ENCODE assay signal across 16 cellular contexts in the genomic region with DNA sequence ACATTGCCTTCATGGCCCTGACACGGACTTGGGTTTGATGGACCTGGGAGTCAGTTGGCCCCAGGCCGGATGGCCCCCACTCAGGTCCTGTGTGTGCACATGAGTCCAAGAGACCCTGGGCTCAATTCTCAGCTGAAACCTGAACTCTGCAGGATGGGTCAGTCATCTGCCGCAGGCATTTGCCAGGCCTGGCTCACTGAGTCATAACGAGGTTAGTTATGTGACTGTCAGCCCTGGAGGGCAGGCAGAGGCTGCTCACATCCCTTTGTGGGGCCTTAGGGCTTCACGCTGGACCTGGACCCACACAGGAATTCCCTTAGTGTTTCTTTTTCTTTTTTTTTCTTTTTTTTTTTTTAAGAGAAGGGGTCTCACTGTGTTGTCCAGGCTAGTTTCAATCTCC. TPM values are rescaled to one million over a fixed set of nuclear protein-coding genes. Genes with fewer than 3 reads are reported as not detected.
DNase-seq lines count a peak whose midpoint lies in the region; ATAC-seq, FAIRE-seq and TF ChIP-seq lines count a peak whose summit lies in the region.
"Had no signal": no experiment of that assay in that cellular context is flagged by ENCODE, and none has a peak within 500 bp of the region (broad histone marks: within the 10 kb centered on the region; RNA-seq: fewer than 3 reads in every experiment).

No MANE protein-coding gene starts in this region.

- peaks cover 15% of the 10 kb centered on the region for H3K4me1 Mint-ChIP-seq in astrocyte (ENCODE audit: low read depth, unreplicated experiment)

- peak; percentile 59 for DNase-seq in AG08395 (ENCODE audit: low spot score)
- DNase-seq in HK-2 (ENCODE audit: unreplicated experiment): peak; percentile 11
- peak; percentile 42 for DNase-seq in astrocyte (ENCODE audit: low read depth)
- DNase-seq in left lobe of liver (ENCODE audit: low spot score): peak; percentile 37
- no peak for DNase-seq in NCI-H345 (lab: John Stamatoyannopoulos, UW)
- no peak for DNase-seq in DMS153 treated with DMSO at 0.1 percent for 48 hours (lab: John Stamatoyannopoulos, UW; ENCODE audit: unreplicated experiment)
- no peak for DNase-seq in dedifferentiated amniotic fluid mesenchymal stem cell (ENCODE audit: extremely low spot score)
- DNase-seq: activated CD4-positive, CD25-positive, alpha-beta regulatory T cell; activated naive CD4-positive, alpha-beta T cell treated with Interleukin-2 at 50 U/mL for 16 hours; effector memory CD4-positive, alpha-beta T cell; stimulated activated CD4-positive, alpha-beta T cell treated with anti-CD3 and anti-CD28 coated beads, Interleukin-4, amount 100 ng/mL, for 24 hours; T-helper 1 cell had no signal

- no peaks in the 10 kb centered on the region for H3K79me2 ChIP-seq in astrocyte (ENCODE audit: insufficient read depth, low read length)

- H3K27me3 ChIP-seq in astrocyte (ENCODE audit: insufficient read depth, low read length): no peaks in the 10 kb centered on the region
- H3K27me3 ChIP-seq: right atrium auricular region, upper lobe of left lung had no signal

- H3K9me3 Mint-ChIP-seq in astrocyte (ENCODE audit: unreplicated experiment): no peaks in the 10 kb centered on the region
- H3K9me3 Mint-ChIP-seq: GM23338 had no signal

- no peak overlapping the region for H3K4me3 Mint-ChIP-seq in astrocyte (ENCODE audit: unreplicated experiment)
- H3K4me3 Mint-ChIP-seq: GM23338 had no signal

- H3K4me3 ChIP-seq in astrocyte (ENCODE audit: insufficient read depth, low read depth, low read length): no peak overlapping the region
- H3K4me3 ChIP-seq: GM23338, right atrium auricular region, upper lobe of left lung had no signal

- no peak for TF ChIP-seq CTCF in astrocyte (IDR thresholded peaks at IDR 0.05; ENCODE audit: insufficient read depth, low read depth, low read length)

- H3K4me1 ChIP-seq in astrocyte (ENCODE audit: insufficient read depth, low read length): peaks cover 10% of the 10 kb centered on the region

- H3K9ac ChIP-seq in astrocyte (ENCODE audit: low read length): no peak overlapping the region

- H3K27ac Mint-ChIP-seq in astrocyte (ENCODE audit: unreplicated experiment): peak overlapping the region; percentile 88

- H3K27ac ChIP-seq in astrocyte (ENCODE audit: low read depth, low read length): no peak overlapping the region
- H3K27ac ChIP-seq: right atrium auricular region, upper lobe of left lung had no signal

- no peaks in the 10 kb centered on the region for H3K36me3 ChIP-seq in astrocyte (ENCODE audit: insufficient read depth, low read length)
- H3K36me3 ChIP-seq: right atrium auricular region, upper lobe of left lung had no signal

- H3K9me3 ChIP-seq in astrocyte (ENCODE audit: insufficient read depth, low read depth, low read length): no peaks in the 10 kb centered on the region
- H3K9me3 ChIP-seq: right atrium auricular region, upper lobe of left lung had no signal

- no peak overlapping the region for H3K4me2 ChIP-seq in astrocyte (ENCODE audit: low read length)

- FAIRE-seq in astrocyte (lab: Jason Lieb, UNC): no peak

- H3K36me3 Mint-ChIP-seq in astrocyte (ENCODE audit: low read depth, unreplicated experiment): no peaks in the 10 kb centered on the region

- H4K20me1 ChIP-seq in astrocyte (ENCODE audit: insufficient read depth, low read length): no peaks in the 10 kb centered on the region

- H3K27me3 Mint-ChIP-seq in astrocyte (ENCODE audit: low read depth, unreplicated experiment): peaks cover 4% of the 10 kb centered on the region

- H2AFZ ChIP-seq in astrocyte (ENCODE audit: low read depth, low read length): no peak overlapping the region

- ATAC-seq in left lobe of liver (no peak), GM18520 (IDR thresholded peaks at IDR 0.05; ENCODE audit: unreplicated experiment) (no peak)

RNA-seq across cellular contexts. Expression of a gene that starts 46.5 kb away (rescaled TPM):
- total RNA-seq in astrocyte (58.8 and 61.9 TPM in 2 replicates), left lobe of liver (18.2 TPM)

Comparison
In these comparisons a context has a peak if more than half of its experiments do, and no peak if none do; other contexts are left out.
1. DNase-seq: peak in AG08395 (single experiment), HK-2 (single experiment), astrocyte (single experiment) and left lobe of liver (single experiment); none in NCI-H345 (single experiment), DMS153 treated with DMSO at 0.1 percent for 48 hours (single experiment) and dedifferentiated amniotic fluid mesenchymal stem cell (single experiment).